11 cellular contexts compared by ENCODE assay signal in genomic region chr1:156744786-156745419, GRCh38. TPM values are rescaled to one million over a fixed set of nuclear protein-coding genes. Genes with fewer than 3 reads are reported as not detected.
DNase-seq lines count a peak whose midpoint lies in the region; ATAC-seq and TF ChIP-seq lines count a peak whose summit lies in the region.
"Had no signal": no experiment of that assay in that cellular context is flagged by ENCODE, and none has a peak within 500 bp of the region (broad histone marks: within the 10 kb centered on the region; RNA-seq: fewer than 3 reads in every experiment).

No MANE protein-coding gene starts in this region.

- peaks cover 30 to 76% (median 61%) of the 10 kb centered on the region in 9 donors for H3K4me1 ChIP-seq in heart right ventricle
- peaks cover 60% of the 10 kb centered on the region for H3K4me1 ChIP-seq in adipocyte (ENCODE audit: control insufficient read depth, insufficient read depth, low read length)
- H3K4me1 ChIP-seq in upper lobe of right lung: peaks cover 44% of the 10 kb centered on the region

- DNase-seq in heart right ventricle: no peak
- no peak for DNase-seq in Right ventricle myocardium inferior (ENCODE audit: missing footprints)
- no peak for DNase-seq in adipocyte (ENCODE audit: low read depth)
- DNase-seq in naive B cell: no peak
- no peak for DNase-seq in upper lobe of right lung
- no peak for DNase-seq in NCI-H69 (lab: John Stamatoyannopoulos, UW)
- no peak for DNase-seq in NCI-H524 treated with DMSO at 0.1 percent for 48 hours (lab: John Stamatoyannopoulos, UW)
- DNase-seq in AG20443 (ENCODE audit: low spot score): no peak
- DNase-seq: COR-L47, NCI-H146 had no signal

- H3K27ac ChIP-seq in heart right ventricle (peak overlapping the region in 9 of 10 donors; percentile 19 to 100 (median 100)), upper lobe of right lung (peak overlapping the region; percentile 31)

- H3K4me1 Mint-ChIP-seq in naive B cell: peaks cover 61 to 70% (median 68%) of the 10 kb centered on the region in 3 donors

- H3K27ac Mint-ChIP-seq in naive B cell: peak overlapping the region in 4 of 6 donors; percentile 47 to 93 (median 79)

- H3K27me3 Mint-ChIP-seq in naive B cell: no peaks in the 10 kb centered on the region

- no peak for TF ChIP-seq CTCF in heart right ventricle (IDR thresholded peaks at IDR 0.05)
- no peak for TF ChIP-seq CTCF in upper lobe of right lung (IDR thresholded peaks at IDR 0.05)

- H3K27me3 ChIP-seq in heart right ventricle: no peaks in the 10 kb centered on the region
- no peaks in the 10 kb centered on the region for H3K27me3 ChIP-seq in adipocyte (replicated peaks; ENCODE audit: control insufficient read depth, insufficient read depth, low read length)
- H3K27me3 ChIP-seq in upper lobe of right lung: no peaks in the 10 kb centered on the region

- WGBS in heart right ventricle, 2 donors: 75 to 76% methylated on average over 14 of the region's 14 CpGs

- no peaks in the 10 kb centered on the region for H3K9me3 Mint-ChIP-seq in naive B cell

- H3K36me3 Mint-ChIP-seq in naive B cell: peaks cover 0 to 23% of the 10 kb centered on the region in 2 donors

- no peak overlapping the region for H3K4me3 ChIP-seq in heart right ventricle
- no peak overlapping the region for H3K4me3 ChIP-seq in adipocyte (ENCODE audit: low read length)
- H3K4me3 ChIP-seq in upper lobe of right lung: no peak overlapping the region
- H3K4me3 ChIP-seq: GM12878 had no signal

- no peak for ATAC-seq in heart right ventricle
- ATAC-seq in Right ventricle myocardium inferior: no peak
- ATAC-seq in naive B cell (ENCODE audit: low read depth in 2 of 2): no peak
- ATAC-seq in upper lobe of right lung: no peak
- ATAC-seq: GM12878 had no signal

- peak overlapping the region; percentile 61 for H3K9ac ChIP-seq in adipocyte (ENCODE audit: low read length)

- intact Hi-C loops in heart right ventricle (cut with DNase I): loop anchor here in 1 of 10 donors (10.0 kb wide), 1 partner anchor 240 kb away; the partner anchor contains the start of gene MEF2D
- intact Hi-C loops in Right ventricle myocardium inferior (cut with DNase I): no loop called here
- intact Hi-C loops in upper lobe of right lung (cut with DNase I): no loop called here

- peaks cover 0 to 36% (median 21%) of the 10 kb centered on the region in 9 donors for H3K36me3 ChIP-seq in heart right ventricle
- peaks cover 33% of the 10 kb centered on the region for H3K36me3 ChIP-seq in adipocyte (ENCODE audit: control insufficient read depth, insufficient read depth, low read length, severe bottlenecking)
- peaks cover 25% of the 10 kb centered on the region for H3K36me3 ChIP-seq in upper lobe of right lung

- H3K4me3 Mint-ChIP-seq in naive B cell: peak overlapping the region in 3 of 8 donors; percentile 24 to 68 (median 57)

- H3K9me3 ChIP-seq in heart right ventricle (no peaks in the 10 kb centered on the region), adipocyte (ENCODE audit: control insufficient read depth, low read length) (no peaks in the 10 kb centered on the region), upper lobe of right lung (no peaks in the 10 kb centered on the region)

RNA-seq across cellular contexts. Expression of gene MRPL24, which starts 4.0 kb away (rescaled TPM):
- total RNA-seq in heart right ventricle: 100 to 1,000 TPM in 2 of 10 donors, 10 to 100 TPM in 8; 70.3 to 105 (median 86.7) TPM
- polyA plus RNA-seq in heart right ventricle: 100 to 1,000 TPM; 157 to 250 TPM
- 103 TPM for total RNA-seq in Right ventricle myocardium inferior
- polyA plus RNA-seq in naive B cell (ENCODE audit: low read depth in 6 of 6): 100 to 1,000 TPM in 1 of 6 donors, 10 to 100 TPM in 5; 70.7 to 117 (median 76.1) TPM
- 41.8 TPM for total RNA-seq in upper lobe of right lung

RNA-seq across cellular contexts. Expression of gene HDGF, which starts 6.6 kb away (rescaled TPM):
- total RNA-seq in heart right ventricle (100 to 1,000 TPM; 135 to 202 (median 148) TPM), Right ventricle myocardium inferior (183 TPM), upper lobe of right lung (144 TPM)
- polyA plus RNA-seq in heart right ventricle (100 to 1,000 TPM in 1 of 2 donors, 10 to 100 TPM in 1; 69.8 to 126 TPM), naive B cell (ENCODE audit: low read depth in 6 of 6) (10 to 100 TPM; 19.6 to 33.8 (median 26.3) TPM)

RNA-seq across cellular contexts. Expression of gene ISG20L2, which starts 16.3 kb away (rescaled TPM):
- total RNA-seq in heart right ventricle (10 to 100 TPM; 10.5 to 17.5 (median 15.2) TPM), Right ventricle myocardium inferior (13.1 TPM), upper lobe of right lung (28.3 TPM)
- polyA plus RNA-seq in heart right ventricle (10 to 100 TPM in 1 of 2 donors, 1 to 10 TPM in 1; 5.7 to 11.3 TPM), naive B cell (ENCODE audit: low read depth in 6 of 6) (10 to 100 TPM; 14.3 to 35.0 (median 26.3) TPM)

RNA-seq across cellular contexts. Expression of gene METTL25B, which starts 16.6 kb away (rescaled TPM):
- total RNA-seq in heart right ventricle (10 to 100 TPM; 12.8 to 18.8 (median 15.2) TPM), Right ventricle myocardium inferior (16.6 TPM), upper lobe of right lung (42.4 TPM)
- polyA plus RNA-seq in heart right ventricle (10 to 100 TPM; 17.0 to 45.2 TPM), naive B cell (ENCODE audit: low read depth in 6 of 6) (10 to 100 TPM in 3 of 6 donors, 1 to 10 TPM in 3; 6.9 to 14.4 (median 9.6) TPM)

RNA-seq across cellular contexts. Expression of gene PRCC, which starts 22.4 kb away (rescaled TPM):
- total RNA-seq in heart right ventricle (10 to 100 TPM; 32.1 to 56.9 (median 44.2) TPM), Right ventricle myocardium inferior (42.9 TPM), upper lobe of right lung (48.5 TPM)
- polyA plus RNA-seq in heart right ventricle (10 to 100 TPM; 40.6 to 53.4 TPM), naive B cell (ENCODE audit: low read depth in 6 of 6) (10 to 100 TPM; 31.9 to 69.4 (median 38.9) TPM)
